ENCODE assay signal across 23 cellular contexts in genomic region chr3:128330301-128330845, GRCh38.
"Had no signal": no experiment of that assay in that cellular context is flagged by ENCODE, and none has a peak within 500 bp of the region (broad histone marks: within the 10 kb centered on the region; RNA-seq: fewer than 3 reads in every experiment).

No MANE protein-coding gene starts in this region.

- H3K27ac ChIP-seq: adrenal gland, breast epithelium, esophagus muscularis mucosa, psoas muscle, skin epidermis, stomach had no signal

- DNase-seq: activated CD4-positive, alpha-beta T cell treated with anti-CD3 and anti-CD28 coated beads, Interleukin-2, amount 10 ng/mL, durations not matched to agents 7 days and 5 days; activated CD8-positive, alpha-beta T cell treated with anti-CD3 and anti-CD28 coated beads, Interleukin-2, amount 10 ng/mL, durations not matched to agents 7 days and 5 days; activated gamma-delta T cell; activated T-cell treated with anti-CD3 and anti-CD28 coated beads, Interleukin-2, amount 50 U/mL, for 48 hours; cerebellar nuclear complex; dermis blood vessel endothelial cell; effector memory CD4-positive, alpha-beta T cell; immature natural killer cell; mesenchymal stem cell; nephron progenitor cell; psoas muscle; right cardiac atrium; stimulated activated CD4-positive, alpha-beta T cell treated with anti-CD3 and anti-CD28 coated beads, Interleukin-4, amount 100 ng/mL, for 24 hours; stomach; T-helper 1 cell; T-helper 9 cell had no signal

- H3K4me1 ChIP-seq: psoas muscle had no signal

- H3K27me3 Mint-ChIP-seq: activated CD4-positive, alpha-beta T cell treated with anti-CD3 and anti-CD28 coated beads, Interleukin-2, amount 10 ng/mL, durations not matched to agents 7 days and 5 days; type B pancreatic cell had no signal

- H3K4me3 ChIP-seq: adrenal gland, breast epithelium, esophagus muscularis mucosa, psoas muscle, skin epidermis, stomach had no signal

- ATAC-seq: activated CD8-positive, alpha-beta T cell treated with anti-CD3 and anti-CD28 coated beads, Interleukin-2, amount 10 ng/mL, durations not matched to agents 7 days and 5 days; activated naive CD4-positive, alpha-beta T cell treated with anti-CD3 and anti-CD28 coated beads, Interleukin-2, amount 50 U/mL, for 72 hours; psoas muscle; right cardiac atrium; stimulated activated effector memory CD8-positive, alpha-beta T cell treated with anti-CD3 and anti-CD28 coated beads, Interleukin-12 subunit alpha, Interleukin-12 subunit beta, amount 100 ng/mL, for 72 hours had no signal

- H3K27ac Mint-ChIP-seq: activated CD4-positive, alpha-beta T cell treated with anti-CD3 and anti-CD28 coated beads, Interleukin-2, amount 10 ng/mL, durations not matched to agents 7 days and 5 days; activated CD8-positive, alpha-beta T cell treated with anti-CD3 and anti-CD28 coated beads, Interleukin-2, amount 10 ng/mL, durations not matched to agents 7 days and 5 days; activated naive CD4-positive, alpha-beta T cell treated with anti-CD3 and anti-CD28 coated beads, Interleukin-2, amount 50 U/mL, for 72 hours; immature natural killer cell; nephron progenitor cell; stimulated activated effector memory CD8-positive, alpha-beta T cell treated with anti-CD3 and anti-CD28 coated beads, Interleukin-12 subunit alpha, Interleukin-12 subunit beta, amount 100 ng/mL, for 72 hours; type B pancreatic cell had no signal

- H3K4me3 Mint-ChIP-seq: activated CD4-positive, alpha-beta T cell treated with anti-CD3 and anti-CD28 coated beads, Interleukin-2, amount 10 ng/mL, durations not matched to agents 7 days and 5 days; activated CD8-positive, alpha-beta T cell treated with anti-CD3 and anti-CD28 coated beads, Interleukin-2, amount 10 ng/mL, durations not matched to agents 7 days and 5 days; immature natural killer cell; nephron progenitor cell; stimulated activated effector memory CD8-positive, alpha-beta T cell treated with anti-CD3 and anti-CD28 coated beads, Interleukin-12 subunit alpha, Interleukin-12 subunit beta, amount 100 ng/mL, for 72 hours; type B pancreatic cell had no signal

- H3K9me3 ChIP-seq: adrenal gland, breast epithelium, esophagus muscularis mucosa, psoas muscle, stomach had no signal

- H3K36me3 ChIP-seq: adrenal gland, breast epithelium had no signal

- H3K4me1 Mint-ChIP-seq: immature natural killer cell had no signal

- H3K27me3 ChIP-seq: adrenal gland, breast epithelium, esophagus muscularis mucosa, stomach had no signal

- H3K36me3 Mint-ChIP-seq: activated naive CD4-positive, alpha-beta T cell treated with anti-CD3 and anti-CD28 coated beads, Interleukin-2, amount 50 U/mL, for 72 hours had no signal

- H3K9me3 Mint-ChIP-seq: activated CD4-positive, alpha-beta T cell treated with anti-CD3 and anti-CD28 coated beads, Interleukin-2, amount 10 ng/mL, durations not matched to agents 7 days and 5 days; activated naive CD4-positive, alpha-beta T cell treated with anti-CD3 and anti-CD28 coated beads, Interleukin-2, amount 50 U/mL, for 72 hours; immature natural killer cell; nephron progenitor cell; stimulated activated effector memory CD8-positive, alpha-beta T cell treated with anti-CD3 and anti-CD28 coated beads, Interleukin-12 subunit alpha, Interleukin-12 subunit beta, amount 100 ng/mL, for 72 hours; type B pancreatic cell had no signal
